Comparison of ENCODE assay signal across 1 cellular context in the genomic region with DNA sequence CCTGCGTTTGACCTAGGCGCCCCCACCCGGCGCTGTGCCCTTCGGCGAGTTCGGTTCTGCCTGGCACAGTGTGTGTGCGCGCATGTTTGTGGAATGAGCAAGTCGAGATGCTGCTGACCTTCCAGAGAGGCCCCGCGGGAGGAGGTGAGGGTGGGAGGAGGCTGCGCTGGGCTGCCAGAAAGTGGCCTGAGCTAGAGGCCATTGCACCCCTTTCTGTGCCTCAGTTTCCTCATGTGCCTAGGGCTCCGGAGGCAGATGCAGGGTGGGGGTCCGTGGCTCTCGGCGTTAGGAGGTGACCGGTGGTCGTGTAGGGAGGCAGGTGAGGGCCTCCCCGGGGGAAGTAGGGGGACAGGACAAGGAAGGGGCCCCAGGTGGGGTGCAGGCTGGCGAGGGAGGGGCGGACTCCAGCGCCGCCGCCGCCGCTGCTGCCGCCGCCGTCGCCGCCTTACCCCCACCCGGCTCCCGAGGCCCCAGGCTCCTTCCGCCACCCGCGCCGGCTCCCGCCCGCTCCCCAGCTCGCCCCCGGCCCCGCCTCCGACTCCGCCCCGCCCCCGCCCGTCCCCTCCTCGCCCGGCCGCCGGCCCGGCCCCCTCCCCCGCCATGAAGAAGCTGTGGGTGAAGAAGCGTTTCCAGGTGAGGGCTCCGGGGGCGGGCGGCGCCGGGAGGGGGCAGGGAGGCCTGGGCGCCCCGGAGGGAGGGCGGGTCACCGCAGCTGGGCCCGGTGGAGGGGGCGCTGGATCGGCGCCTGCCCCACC.
TF ChIP-seq lines count a peak whose summit lies in the region.

No MANE protein-coding gene starts in this region.

TF ChIP-seq in IMR-90, 13 proteins besides CTCF, POLR2A, EP300 and RAD21:
- TF ChIP-seq FOS (IDR thresholded peaks at IDR 0.05; ENCODE audit: low read depth, low read length) (0 out of 2 replicates have a peak, but pooled peaks have one; percentile 16), MAZ (IDR thresholded peaks at IDR 0.05; ENCODE audit: borderline replicate concordance, low read depth, low read length) (peak; percentile 38; the same call in 1 of the 2 replicates), CHD1 (IDR thresholded peaks at IDR 0.05; ENCODE audit: low read depth, low read length) (no peak), BHLHE40 (IDR thresholded peaks at IDR 0.05; ENCODE audit: low read depth, low read length) (peak; percentile 18; the same call in 1 of the 2 replicates)
- TF ChIP-seq, protein P1, sequence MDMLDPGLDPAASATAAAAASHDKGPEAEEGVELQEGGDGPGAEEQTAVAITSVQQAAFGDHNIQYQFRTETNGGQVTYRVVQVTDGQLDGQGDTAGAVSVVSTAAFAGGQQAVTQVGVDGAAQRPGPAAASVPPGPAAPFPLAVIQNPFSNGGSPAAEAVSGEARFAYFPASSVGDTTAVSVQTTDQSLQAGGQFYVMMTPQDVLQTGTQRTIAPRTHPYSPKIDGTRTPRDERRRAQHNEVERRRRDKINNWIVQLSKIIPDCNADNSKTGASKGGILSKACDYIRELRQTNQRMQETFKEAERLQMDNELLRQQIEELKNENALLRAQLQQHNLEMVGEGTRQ (IDR thresholded peaks at IDR 0.05; ENCODE audit: low read depth, low read length) = no peak
TF ChIP-seq in IMR-90: peak in this region for 3.
